In genomic region chr6:160851031-160851430, GRCh38 we compare ENCODE assay signal across 34 cellular contexts.
"Had no signal": no experiment of that assay in that cellular context is flagged by ENCODE, and none has a peak within 500 bp of the region (broad histone marks: within the 10 kb centered on the region; RNA-seq: fewer than 3 reads in every experiment).

No MANE protein-coding gene starts in this region.

- H3K9me3 ChIP-seq: MG63 had no signal

- DNase-seq: Karpas-422, Kasumi-1, MG63, MM.1S, MV-4-11, NCI-H1048, NCI-H1092, NCI-H1092 treated with DMSO at 0.1 percent for 48 hours, NCI-H1105, NCI-H1105 treated with DMSO at 0.1 percent for 48 hours, NCI-H1417, NCI-H1417 treated with DMSO at 0.1 percent for 48 hours, NCI-H1436, NCI-H1436 treated with DMSO at 0.1 percent for 48 hours, NCI-H146, NCI-H1694, NCI-H1694 treated with DMSO at 0.1 percent for 48 hours, NCI-H187, NCI-H187 treated with DMSO at 0.1 percent for 48 hours, NCI-H1930, NCI-H2029, NCI-H2029 treated with DMSO at 0.1 percent for 48 hours, NCI-H2081, NCI-H2081 treated with DMSO at 0.1 percent for 48 hours, NCI-H2107, NCI-H2171, NCI-H2171 treated with DMSO at 0.1 percent for 48 hours, NCI-H2227 treated with DMSO at 0.1 percent for 48 hours, NCI-H226, NCI-H345, NCI-H446, NCI-H446 treated with DMSO at 0.1 percent for 48 hours, NCI-H510A, NCI-H510A treated with DMSO at 0.1 percent for 48 hours had no signal

- H3K36me3 ChIP-seq: MG63 had no signal

- H3K4me3 ChIP-seq: MG63 had no signal
